In the genomic region with DNA sequence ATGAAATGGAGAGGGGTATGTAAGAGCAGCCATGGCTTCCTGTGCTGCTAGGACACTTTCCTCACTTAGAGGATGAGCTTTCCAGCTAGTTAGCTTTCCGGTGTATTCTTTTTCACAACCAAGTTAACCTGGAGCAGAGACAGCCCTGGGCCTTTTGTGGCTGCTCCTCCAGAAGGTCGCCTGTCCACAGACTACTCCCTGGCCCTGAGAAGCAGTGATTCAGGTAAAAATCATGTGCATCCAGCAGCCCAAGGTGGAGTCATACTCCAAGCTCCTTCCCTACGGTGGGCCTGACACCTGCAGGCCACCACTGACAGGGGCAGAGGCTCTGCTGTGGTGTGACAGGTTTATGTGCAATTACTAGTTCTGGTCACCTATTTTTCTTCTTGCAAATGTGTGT, we compare ENCODE assay signal across 26 cellular contexts.
"Had no signal": no experiment of that assay in that cellular context is flagged by ENCODE, and none has a peak within 500 bp of the region (broad histone marks: within the 10 kb centered on the region; RNA-seq: fewer than 3 reads in every experiment).

No MANE protein-coding gene starts in this region.

- H3K27me3 ChIP-seq: MG63, Peyer's patch, SJCRH30 had no signal

- DNase-seq: IMR-90; Karpas-422; KG1; MG63; NCI-H1092; NCI-H1105 treated with DMSO at 0.1 percent for 48 hours; NCI-H1417 treated with DMSO at 0.1 percent for 48 hours; NCI-H146; NCI-H1694 treated with DMSO at 0.1 percent for 48 hours; NCI-H1930; NCI-H2081; NCI-H2171; NCI-H226; NCI-H510A; NCI-H524 treated with DMSO at 0.1 percent for 48 hours; NCI-H69; NCI-H774; NK-92 treated with Interleukin-12 subunit alpha and Interleukin-12 subunit beta, amount 100 ng/mL, for 24 hours; Peyer's patch; SHP77 treated with DMSO at 0.1 percent for 48 hours; SJCRH30 had no signal

- H3K9me3 ChIP-seq: MG63, Peyer's patch, SJCRH30 had no signal

- H3K4me1 ChIP-seq: SJCRH30 had no signal

- FAIRE-seq: HepG2 had no signal

- H3K4me3 ChIP-seq: MG63, PC-9, Peyer's patch, SJCRH30 had no signal

- ATAC-seq: HepG2, Right ventricle myocardium inferior, SK-N-SH treated with all-trans-retinoic acid at 6 μM for 48 hours had no signal

- H3K27ac ChIP-seq: HL-60, PC-9, SJCRH30 had no signal

- H3K36me3 ChIP-seq: MG63, Peyer's patch, SJCRH30 had no signal
